Comparison of ENCODE assay signal across 24 cellular contexts in genomic region chr5:79516986-79517385, GRCh38. TPM values are rescaled to one million over a fixed set of nuclear protein-coding genes. Genes with fewer than 3 reads are reported as not detected.
DNase-seq lines count a peak whose midpoint lies in the region; ATAC-seq and TF ChIP-seq lines count a peak whose summit lies in the region.
"Had no signal": no experiment of that assay in that cellular context is flagged by ENCODE, and none has a peak within 500 bp of the region (broad histone marks: within the 10 kb centered on the region; RNA-seq: fewer than 3 reads in every experiment).

No MANE protein-coding gene starts in this region.

- no peak for DNase-seq in CD4-positive, alpha-beta T cell
- DNase-seq in mesenchymal stem cell (no peak), osteocyte (ENCODE audit: extremely low spot score, unreplicated experiment) (no peak), colonic mucosa (no peak), NCI-H1105 treated with DMSO at 0.1 percent for 48 hours (lab: John Stamatoyannopoulos, UW) (no peak)
- no peak for DNase-seq in stimulated activated CD8-positive, alpha-beta memory T cell treated with anti-CD3 and anti-CD28 coated beads, Interleukin-4, amount 100 ng/mL, for 48 hours
- DNase-seq: activated CD4-positive, CD25-positive, alpha-beta regulatory T cell treated with anti-CD3 and anti-CD28 coated beads, Interleukin-2, amount 50 U/mL, for 72 hours; activated T-cell treated with anti-CD3 and anti-CD28 coated beads, Interleukin-2, amount 50 U/mL, for 48 hours; AML-193; Calu3; effector memory CD8-positive, alpha-beta T cell; EL; esophagus squamous epithelium; lower lobe of right lung; NCI-H1436; NCI-H2171; NCI-H524 treated with DMSO at 0.1 percent for 48 hours; occipital lobe; stimulated activated CD4-positive, alpha-beta T cell treated with anti-CD3 and anti-CD28 coated beads, Interleukin-4, amount 100 ng/mL, for 1 hour; stimulated activated naive CD4-positive, alpha-beta T cell treated with Interleukin-2 at 50 U/mL for 16 hours; trophoblast cell had no signal

- no peak overlapping the region for H2BK120ac ChIP-seq in mesenchymal stem cell (ENCODE audit: low read depth, low read length)

- H3K4me2 ChIP-seq in BLaER1 (peak overlapping the region; percentile 36), OCI-LY3 (ENCODE audit: low read length) (0 out of 2 replicates have a peak overlapping the region, but pooled peaks have one; percentile 5), mesenchymal stem cell (ENCODE audit: low read length, poor library complexity, severe bottlenecking) (no peak overlapping the region)

- peaks cover 3% of the 10 kb centered on the region for H3K79me1 ChIP-seq in mesenchymal stem cell (replicated peaks; ENCODE audit: low read length, poor library complexity, severe bottlenecking)

- H2AFZ ChIP-seq in OCI-LY3 (ENCODE audit: low read depth, low read length) (peak overlapping the region; percentile 33; the same call in 1 of the 2 replicates), mesenchymal stem cell (ENCODE audit: low read depth, low read length) (no peak overlapping the region)

- H3K4me1 ChIP-seq in BLaER1 (peaks cover 28% of the 10 kb centered on the region), OCI-LY3 (ENCODE audit: low read length) (peaks cover 24% of the 10 kb centered on the region), mesenchymal stem cell (ENCODE audit: control insufficient read depth, insufficient read depth, low read depth, low read length) (no peaks in the 10 kb centered on the region), colonic mucosa (no peaks in the 10 kb centered on the region)

- no peak overlapping the region for H3K14ac ChIP-seq in mesenchymal stem cell (ENCODE audit: low read length in 2 of 2)

- H2BK15ac ChIP-seq in mesenchymal stem cell (ENCODE audit: low read depth, poor library complexity, severe bottlenecking): no peak overlapping the region

- no peak overlapping the region for H3K4ac ChIP-seq in mesenchymal stem cell (ENCODE audit: low read depth in 1 of 2, low read length in 2 of 2)

- H4K20me1 ChIP-seq in BLaER1 (no peaks in the 10 kb centered on the region), OCI-LY3 (ENCODE audit: insufficient read depth, low read length) (no peaks in the 10 kb centered on the region)

- no peaks in the 10 kb centered on the region for H3K9me3 Mint-ChIP-seq in CD4-positive, alpha-beta T cell
- no peaks in the 10 kb centered on the region for H3K9me3 Mint-ChIP-seq in osteocyte (ENCODE audit: unreplicated experiment)
- H3K9me3 Mint-ChIP-seq: effector memory CD8-positive, alpha-beta T cell had no signal

- POLR2A ChIA-PET in CD4-positive, alpha-beta T cell (lab: Charles Lee): no interaction called here

- no peak overlapping the region for H2BK12ac ChIP-seq in mesenchymal stem cell (ENCODE audit: low read length in 2 of 2)

- H2AK5ac ChIP-seq in mesenchymal stem cell (ENCODE audit: low read length, severe bottlenecking): no peak overlapping the region

- H3K4me3 Mint-ChIP-seq in CD4-positive, alpha-beta T cell: peak overlapping the region; percentile 36
- no peak overlapping the region for H3K4me3 Mint-ChIP-seq in osteocyte (ENCODE audit: unreplicated experiment)
- H3K4me3 Mint-ChIP-seq: effector memory CD8-positive, alpha-beta T cell had no signal

- H3K36me3 ChIP-seq in BLaER1: no peaks in the 10 kb centered on the region
- H3K36me3 ChIP-seq in OCI-LY3 (replicated peaks; ENCODE audit: low read depth, low read length): no peaks in the 10 kb centered on the region
- H3K36me3 ChIP-seq in mesenchymal stem cell (ENCODE audit: control insufficient read depth in 1 of 2, insufficient read depth in 2 of 2, low read depth in 1 of 2, low read length in 2 of 2): no peaks in the 10 kb centered on the region
- no peaks in the 10 kb centered on the region for H3K36me3 ChIP-seq in colonic mucosa
- H3K36me3 ChIP-seq: esophagus squamous epithelium, gastroesophageal sphincter, lower lobe of right lung had no signal

- H3K4me1 Mint-ChIP-seq in CD4-positive, alpha-beta T cell (ENCODE audit: low read depth): peaks cover 31% of the 10 kb centered on the region
- peaks cover 9% of the 10 kb centered on the region for H3K4me1 Mint-ChIP-seq in osteocyte (ENCODE audit: unreplicated experiment)

- no peak overlapping the region for H3K18ac ChIP-seq in mesenchymal stem cell (ENCODE audit: low read depth in 1 of 2, low read length in 2 of 2)

- H3K23ac ChIP-seq in mesenchymal stem cell (ENCODE audit: low read length in 2 of 2): no peak overlapping the region

- no CpG with 5 or more reads among the region's 1 CpG for WGBS in mesenchymal stem cell

- peak overlapping the region; percentile 31 for H2BK5ac ChIP-seq in mesenchymal stem cell (ENCODE audit: low read depth, low read length, poor library complexity, severe bottlenecking)

- intact Hi-C loops in CD4-positive, alpha-beta T cell (cut with DNase I, micrococcal nuclease): loop anchor here in 1 of 2 experiments (5.0 to 10.0 kb wide), 5 partner anchors 468 to 1788 kb away; partner anchors contain the start of genes AP3B1, ZCCHC9 and ZFYVE16
- intact Hi-C loops in colonic mucosa (cut with DNase I): no loop called here

- CTCF ChIA-PET in CD4-positive, alpha-beta T cell (lab: Charles Lee): interaction anchor here (0.8 kb wide), 1 partner anchor 532 kb away, joined by 3 read pairs; the partner anchor contains the start of gene ARSB

- ATAC-seq in CD4-positive, alpha-beta T cell (ENCODE audit: poor library complexity): no peak
- ATAC-seq: effector memory CD8-positive, alpha-beta T cell; gastroesophageal sphincter; lower lobe of right lung had no signal

- peaks cover 7% of the 10 kb centered on the region for H3K36me3 Mint-ChIP-seq in CD4-positive, alpha-beta T cell (ENCODE audit: low read depth)
- no peaks in the 10 kb centered on the region for H3K36me3 Mint-ChIP-seq in osteocyte (ENCODE audit: unreplicated experiment)

- peak overlapping the region; percentile 3 for H3K27ac Mint-ChIP-seq in CD4-positive, alpha-beta T cell
- no peak overlapping the region for H3K27ac Mint-ChIP-seq in osteocyte (ENCODE audit: unreplicated experiment)
- H3K27ac Mint-ChIP-seq: effector memory CD8-positive, alpha-beta T cell had no signal

- TF ChIP-seq CTCF in CD4-positive, alpha-beta T cell (IDR thresholded peaks at IDR 0.05): no peak
- TF ChIP-seq CTCF in OCI-LY3 (IDR thresholded peaks at IDR 0.05; ENCODE audit: low read depth, low read length) (no peak), osteocyte (IDR thresholded peaks at IDR 0.05) (no peak), colonic mucosa (IDR thresholded peaks at IDR 0.05) (no peak)

- no peak overlapping the region for H4K91ac ChIP-seq in mesenchymal stem cell (ENCODE audit: low read length)

- H3K27me3 ChIP-seq in BLaER1 (no peaks in the 10 kb centered on the region), OCI-LY3 (ENCODE audit: low read depth, low read length) (no peaks in the 10 kb centered on the region), mesenchymal stem cell (ENCODE audit: control insufficient read depth in 1 of 2, insufficient read depth in 1 of 2, low read length in 2 of 2) (no peaks in the 10 kb centered on the region), colonic mucosa (peaks cover 15% of the 10 kb centered on the region)
- H3K27me3 ChIP-seq in CD4-positive, alpha-beta T cell (ENCODE audit: control insufficient read depth, insufficient read depth, low read length): peaks cover 15% of the 10 kb centered on the region
- H3K27me3 ChIP-seq: esophagus squamous epithelium, gastroesophageal sphincter had no signal

- H4K8ac ChIP-seq in mesenchymal stem cell (ENCODE audit: low read length): no peak overlapping the region

- H3K27ac ChIP-seq in BLaER1 (peak overlapping the region; percentile 8; the same call in 1 of the 2 replicates), OCI-LY3 (ENCODE audit: low read length) (no peak overlapping the region), mesenchymal stem cell (ENCODE audit: low read length, poor library complexity, severe bottlenecking) (no peak overlapping the region), colonic mucosa (no peak overlapping the region)
- H3K27ac ChIP-seq in CD4-positive, alpha-beta T cell (ENCODE audit: low read depth, low read length): no peak overlapping the region
- H3K27ac ChIP-seq: esophagus squamous epithelium, gastroesophageal sphincter, lower lobe of right lung had no signal

- no peaks in the 10 kb centered on the region for H3K9me3 ChIP-seq in BLaER1
- no peaks in the 10 kb centered on the region for H3K9me3 ChIP-seq in CD4-positive, alpha-beta T cell (ENCODE audit: control insufficient read depth, low read length)
- H3K9me3 ChIP-seq in OCI-LY3 (ENCODE audit: insufficient read depth, low read length): no peaks in the 10 kb centered on the region
- H3K9me3 ChIP-seq in mesenchymal stem cell (ENCODE audit: control insufficient read depth, low read length): no peaks in the 10 kb centered on the region
- no peaks in the 10 kb centered on the region for H3K9me3 ChIP-seq in colonic mucosa
- H3K9me3 ChIP-seq: esophagus squamous epithelium, gastroesophageal sphincter, lower lobe of right lung had no signal

- peaks cover 15% of the 10 kb centered on the region for H3K79me2 ChIP-seq in OCI-LY3 (ENCODE audit: low read length)

- H3K27me3 Mint-ChIP-seq in CD4-positive, alpha-beta T cell: peaks cover 18% of the 10 kb centered on the region
- H3K27me3 Mint-ChIP-seq in osteocyte (ENCODE audit: unreplicated experiment): peaks cover 3% of the 10 kb centered on the region
- H3K27me3 Mint-ChIP-seq: effector memory CD8-positive, alpha-beta T cell had no signal

- no peak overlapping the region for H3K9ac ChIP-seq in BLaER1
- no peak overlapping the region for H3K9ac ChIP-seq in OCI-LY3 (ENCODE audit: low read length)
- H3K9ac ChIP-seq in mesenchymal stem cell (ENCODE audit: low read length): no peak overlapping the region
- no peak overlapping the region for H3K9ac ChIP-seq in colonic mucosa (ENCODE audit: low read depth in 2 of 2, low read length in 2 of 2)

- H3K4me3 ChIP-seq in BLaER1: no peak overlapping the region
- no peak overlapping the region for H3K4me3 ChIP-seq in OCI-LY3 (ENCODE audit: low read length)
- no peak overlapping the region for H3K4me3 ChIP-seq in mesenchymal stem cell (ENCODE audit: insufficient read depth in 1 of 2, low read depth in 1 of 2, low read length in 2 of 2)
- no peak overlapping the region for H3K4me3 ChIP-seq in colonic mucosa
- H3K4me3 ChIP-seq: esophagus squamous epithelium, gastroesophageal sphincter, lower lobe of right lung had no signal

RNA-seq across cellular contexts. Expression of gene HOMER1, which starts 3.1 kb away (rescaled TPM):
- total RNA-seq in CD4-positive, alpha-beta T cell: 1 to 10 TPM; 2.1 TPM
- 23.2 TPM for polyA plus RNA-seq in mesenchymal stem cell (2013, experiment 1 of 2)
- 20.9 TPM for polyA plus RNA-seq in mesenchymal stem cell (2013, experiment 2 of 2)
- total RNA-seq in osteocyte: 7.2 and 8.5 TPM in 2 replicates
- total RNA-seq in colonic mucosa: 1 to 10 TPM in 1 of 2 donors, under 1 TPM in 1; 0.99 to 2.3 TPM
